9 cellular contexts compared by ENCODE assay signal in the genomic region with DNA sequence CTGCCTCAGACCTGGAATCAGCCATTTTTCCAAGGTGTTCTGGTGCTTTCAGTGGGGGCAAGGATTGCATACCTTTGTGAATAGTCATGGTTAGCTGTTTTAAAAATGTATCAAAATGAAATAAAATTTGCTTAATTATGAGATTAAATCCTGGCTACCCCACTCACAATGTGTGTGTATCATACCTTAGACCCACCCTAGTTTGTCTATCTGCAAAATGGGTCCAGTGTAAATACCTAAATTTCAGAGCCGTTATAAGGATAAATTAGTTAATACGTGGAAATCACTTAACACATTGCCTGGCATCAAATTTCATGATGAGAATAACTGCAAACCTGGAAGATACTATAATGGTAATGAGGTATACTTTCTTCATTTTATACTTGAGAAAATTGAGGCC. TPM values are rescaled to one million over a fixed set of nuclear protein-coding genes. Genes with fewer than 3 reads are reported as not detected.
"Had no signal": no experiment of that assay in that cellular context is flagged by ENCODE, and none has a peak within 500 bp of the region (broad histone marks: within the 10 kb centered on the region; RNA-seq: fewer than 3 reads in every experiment).

No MANE protein-coding gene starts in this region.

- FAIRE-seq: HTR-8/SVneo had no signal

- H3K9ac ChIP-seq: KMS-11 had no signal

- DNase-seq: IMR-90, KBM-7, KG1 had no signal

- H3K4me2 ChIP-seq: KMS-11 had no signal

- H3K27ac ChIP-seq: HL-60, KMS-11 had no signal

RNA-seq across cellular contexts. Expression of a gene that starts 3.0 kb away (rescaled TPM):
- polyA plus RNA-seq: IgD-negative memory B cell had no signal

RNA-seq across cellular contexts. Expression of a gene that starts 36.9 kb away (rescaled TPM):
- total RNA-seq: HT-29, HT1080, IMR-90 had no signal
- polyA plus RNA-seq: IgD-negative memory B cell, IMR-90 had no signal
